Comparison of ENCODE assay signal across 8 cellular contexts in genomic region chr13:94435604-94436226, GRCh38. TPM values are rescaled to one million over a fixed set of nuclear protein-coding genes. Genes with fewer than 3 reads are reported as not detected.
DNase-seq lines count a peak whose midpoint lies in the region; ATAC-seq, FAIRE-seq and TF ChIP-seq lines count a peak whose summit lies in the region.

No MANE protein-coding gene starts in this region.

- H3K4me1 Mint-ChIP-seq in stimulated activated naive CD8-positive, alpha-beta T cell treated with anti-CD3 and anti-CD28 coated beads, Interleukin-15, amount 100 ng/mL, for 72 hours = peaks cover 45% of the 10 kb centered on the region

- peak; percentile 63 to 71 for TF ChIP-seq RAD21 in A549 (conservative IDR thresholded peaks at IDR 0.05 in 1 of 2, IDR thresholded peaks at IDR 0.05 in 1 of 2)

- H3K27me3 ChIP-seq in hepatocyte = no peaks in the 10 kb centered on the region

- H3K4me3 ChIP-seq in A549 = no peak overlapping the region
- no peak overlapping the region for H3K4me3 ChIP-seq in hepatocyte

- H3K27ac ChIP-seq in A549 (no peak overlapping the region), hepatocyte (no peak overlapping the region)

- POLR2A ChIA-PET in A549 (lab: Yijun Ruan, JAX) = interaction anchor here (0.5 kb wide), 1 partner anchor 114 kb away, joined by 3 read pairs; no protein-coding TSS in a partner anchor

- DNase-seq in A549 (ENCODE audit: low read depth in 1 of 2, low spot score in 1 of 2) (peak; percentile 26 to 37), NCI-H2227 (lab: John Stamatoyannopoulos, UW; ENCODE audit: unreplicated experiment) (peak; percentile 50), amniotic epithelial cell (ENCODE audit: low read depth) (peak; percentile 64), hepatocyte (ENCODE audit: low spot score) (peak; percentile 60)
- DNase-seq in stimulated activated naive CD8-positive, alpha-beta T cell treated with anti-CD3 and anti-CD28 coated beads, Interleukin-15, amount 100 ng/mL, for 72 hours = no peak

- no peaks in the 10 kb centered on the region for H3K9me3 ChIP-seq in A549
- H3K9me3 ChIP-seq in hepatocyte (ENCODE audit: low read depth) = no peaks in the 10 kb centered on the region

- no peaks in the 10 kb centered on the region for H3K4me1 ChIP-seq in A549
- peaks cover 11% of the 10 kb centered on the region for H3K4me1 ChIP-seq in hepatocyte (ENCODE audit: insufficient read depth)

- CTCF ChIA-PET in A549 (lab: Yijun Ruan, JAX) = interaction anchor here (0.7 to 7.7 kb wide), 18 partner anchors 9 to 184 kb away, joined by 3 to 61 read pairs (median 4); no protein-coding TSS in a partner anchor

- TF ChIP-seq CTCF in A549 (IDR thresholded peaks at IDR 0.05) = peak; percentile 62
- peak; percentile 46; the same call in 2 of the 3 replicates for TF ChIP-seq CTCF in GM12872 (IDR thresholded peaks at IDR 0.05; ENCODE audit: insufficient read depth, low read depth, low read length)
- peak; percentile 68 for TF ChIP-seq CTCF in hepatocyte (IDR thresholded peaks at IDR 0.05; ENCODE audit: poor library complexity)

- H3K79me2 ChIP-seq in hepatocyte = no peaks in the 10 kb centered on the region

- no peak for TF ChIP-seq POLR2A in A549 (IDR thresholded peaks at IDR 0.05; ENCODE audit: low read length)

- H3K4me3 Mint-ChIP-seq in stimulated activated naive CD8-positive, alpha-beta T cell treated with anti-CD3 and anti-CD28 coated beads, Interleukin-15, amount 100 ng/mL, for 72 hours = no peak overlapping the region

- no peaks in the 10 kb centered on the region for H3K36me3 ChIP-seq in hepatocyte (replicated peaks; ENCODE audit: insufficient read depth, low read depth)

- ATAC-seq in A549 (peak in 1 of 2 experiments; percentile 73; a peak in 4 of 6 replicates), HG03103 (IDR thresholded peaks at IDR 0.05; ENCODE audit: low read depth, unreplicated experiment) (peak; percentile 55), HG03378 (IDR thresholded peaks at IDR 0.05; ENCODE audit: unreplicated experiment) (no peak)
- peak; percentile 54 for ATAC-seq in stimulated activated naive CD8-positive, alpha-beta T cell treated with anti-CD3 and anti-CD28 coated beads, Interleukin-15, amount 100 ng/mL, for 72 hours

- H3K9me3 Mint-ChIP-seq in stimulated activated naive CD8-positive, alpha-beta T cell treated with anti-CD3 and anti-CD28 coated beads, Interleukin-15, amount 100 ng/mL, for 72 hours = peaks cover 5 to 11% of the 10 kb centered on the region in 2 donors

- H2AFZ ChIP-seq in hepatocyte = no peak overlapping the region

- TF ChIP-seq EP300 in A549 (IDR thresholded peaks at IDR 0.05) = no peak

- no peaks in the 10 kb centered on the region for H3K27me3 Mint-ChIP-seq in stimulated activated naive CD8-positive, alpha-beta T cell treated with anti-CD3 and anti-CD28 coated beads, Interleukin-15, amount 100 ng/mL, for 72 hours

- no peaks in the 10 kb centered on the region for H3K9me2 ChIP-seq in hepatocyte (replicated peaks; ENCODE audit: insufficient read depth)

- H3K27ac Mint-ChIP-seq in stimulated activated naive CD8-positive, alpha-beta T cell treated with anti-CD3 and anti-CD28 coated beads, Interleukin-15, amount 100 ng/mL, for 72 hours = no peak overlapping the region

- FAIRE-seq in A549 (lab: Jason Lieb, UNC) = no peak

- H4K20me1 ChIP-seq in hepatocyte (ENCODE audit: insufficient read depth, poor library complexity, severe bottlenecking) = no peaks in the 10 kb centered on the region

- WGBS in A549 (ENCODE audit: missing lambda C conversion rate) = 24% methylated on average over 4 of the region's 4 CpGs
- 44% methylated on average over 4 of the region's 4 CpGs for WGBS in hepatocyte (ENCODE audit: low lambda C conversion rate, missing lambda C conversion rate)

- H3K4me2 ChIP-seq in A549 (no peak overlapping the region), hepatocyte (no peak overlapping the region)

TF ChIP-seq in A549, 52 proteins besides CTCF, POLR2A, EP300 and RAD21:
- TF ChIP-seq CEBPB (IDR thresholded peaks at IDR 0.05) (peak in 1 of 2 experiments; percentile 23; a peak in 1 of 4 replicates), ZFP36 (IDR thresholded peaks at IDR 0.05; ENCODE audit: borderline replicate concordance, partially characterized antibody) (no peak), SMC3 (IDR thresholded peaks at IDR 0.05) (peak; percentile 69), MAZ (IDR thresholded peaks at IDR 0.05; ENCODE audit: borderline replicate concordance, low read depth, low read length) (no peak), NPAS2 (CRISPR knock-in tag; IDR thresholded peaks at IDR 0.05; ENCODE audit: borderline replicate concordance) (no peak), USF2 (IDR thresholded peaks at IDR 0.05) (no peak), E2F6 (IDR thresholded peaks at IDR 0.05; ENCODE audit: borderline replicate concordance, low read depth) (no peak)

RNA-seq across cellular contexts. Expression of gene DCT, which starts 43.8 kb away (rescaled TPM):
- polyA plus RNA-seq in A549 (2011; rRNA removed) (0.03 and 0.08 TPM in 2 replicates), A549 (2017; fragmentation: RNase III; extraction: RNeasy Plus Mini Kit Qiagen cat#74134 plus additional on column Dnase treatment) (not detected in 3 replicates), hepatocyte (not detected in 2 replicates)
- not detected in 2 replicates for polyA plus RNA-seq in A549 (2012; cell fraction: cytosol; rRNA removed)
- not detected in 2 replicates for polyA plus RNA-seq in A549 (2012; cell fraction: nucleus; rRNA removed)
- not detected in 2 replicates for polyA minus RNA-seq in A549 (2011; rRNA and poly(A)+ RNA removed)
- not detected in 2 replicates for total RNA-seq in hepatocyte

Comparison
In these comparisons a context has a peak if more than half of its experiments do, and no peak if none do; other contexts are left out.
1. DNase-seq: peak in A549 (2 of 2), NCI-H2227 (single experiment), amniotic epithelial cell (single experiment) and hepatocyte (single experiment); none in stimulated activated naive CD8-positive, alpha-beta T cell treated with anti-CD3 and anti-CD28 coated beads, Interleukin-15, amount 100 ng/mL, for 72 hours (0 of 2).
2. Peak in every context shown above with its lines, with median percentiles within 50 percentile points of each other: CTCF ChIP-seq.